ENCODE assay signal across 1 cellular context in genomic region chr17:16589097-16589969, GRCh38.
TF ChIP-seq lines count a peak whose summit lies in the region.

No MANE protein-coding gene starts in this region.

TF ChIP-seq in HepG2, 621 proteins besides CTCF, POLR2A, EP300 and RAD21 (continued from another document and continues in another):
- TF ChIP-seq ZNF687 (CRISPR knock-in tag; IDR thresholded peaks at IDR 0.05) (peak; percentile 96), LRRFIP1 (CRISPR knock-in tag; conservative IDR thresholded peaks at IDR 0.05) (no peak), GPBP1L1 (CRISPR knock-in tag; IDR thresholded peaks at IDR 0.05) (no peak), ZNF674 (CRISPR knock-in tag; IDR thresholded peaks at IDR 0.05; ENCODE audit: low read depth) (no peak), MYC (CRISPR knock-in tag; IDR thresholded peaks at IDR 0.05; ENCODE audit: borderline replicate concordance) (peak; percentile 28; the same call in 1 of the 2 replicates), REL (CRISPR knock-in tag; conservative IDR thresholded peaks at IDR 0.05) (no peak), IRF9 (CRISPR knock-in tag; IDR thresholded peaks at IDR 0.05; ENCODE audit: borderline replicate concordance) (no peak), NCOR1 (IDR thresholded peaks at IDR 0.05; ENCODE audit: borderline replicate concordance, low read length) (no peak), JUNB (CRISPR knock-in tag; IDR thresholded peaks at IDR 0.05; ENCODE audit: borderline replicate concordance) (no peak), RXRA (CRISPR knock-in tag; IDR thresholded peaks at IDR 0.05) (no peak; the same call in 1 of the 2 replicates), RFX3 (CRISPR knock-in tag; IDR thresholded peaks at IDR 0.05) (no peak), GMEB1 (CRISPR knock-in tag; IDR thresholded peaks at IDR 0.05; ENCODE audit: borderline replicate concordance) (no peak), MED1 (CRISPR knock-in tag; IDR thresholded peaks at IDR 0.05) (no peak), GABPA (IDR thresholded peaks at IDR 0.05; ENCODE audit: low read depth, low read length) (no peak), GABPA (CRISPR knock-in tag; IDR thresholded peaks at IDR 0.05; ENCODE audit: low read depth) (no peak), ZKSCAN8 (CRISPR knock-in tag; IDR thresholded peaks at IDR 0.05; ENCODE audit: borderline replicate concordance) (no peak), ZNF546 (CRISPR knock-in tag; conservative IDR thresholded peaks at IDR 0.05) (0 out of 2 replicates have a peak, but pooled peaks have one; percentile 42), PITX1 (CRISPR knock-in tag; IDR thresholded peaks at IDR 0.05) (no peak), CEBPG (CRISPR knock-in tag; IDR thresholded peaks at IDR 0.05) (no peak), ZBTB7B (CRISPR knock-in tag; IDR thresholded peaks at IDR 0.05) (0 out of 2 replicates have a peak, but pooled peaks have one; percentile 34), KLF9 (CRISPR knock-in tag; IDR thresholded peaks at IDR 0.05; ENCODE audit: low read depth) (no peak), ZNF644 (CRISPR knock-in tag; IDR thresholded peaks at IDR 0.05; ENCODE audit: low read depth) (no peak), CBX5 (CRISPR knock-in tag; IDR thresholded peaks at IDR 0.05; ENCODE audit: borderline replicate concordance) (0 out of 2 replicates have a peak, but pooled peaks have one; percentile 13), ZBTB3 (CRISPR knock-in tag; IDR thresholded peaks at IDR 0.05; ENCODE audit: borderline replicate concordance, low read depth) (no peak), RNF219 (CRISPR knock-in tag; IDR thresholded peaks at IDR 0.05) (no peak), MBNL3 (CRISPR knock-in tag; conservative IDR thresholded peaks at IDR 0.05) (no peak), ZBTB25 (CRISPR knock-in tag; IDR thresholded peaks at IDR 0.05) (no peak), SRSF9 (IDR thresholded peaks at IDR 0.05; ENCODE audit: borderline replicate concordance, insufficient read depth, low read depth, low read length, poor library complexity, severe bottlenecking) (no peak), MAFK (conservative IDR thresholded peaks at IDR 0.05 in 1 of 2, IDR thresholded peaks at IDR 0.05 in 1 of 2; ENCODE audit: low read length in 2 of 2) (no peak), PLSCR1 (CRISPR knock-in tag; IDR thresholded peaks at IDR 0.05; ENCODE audit: borderline replicate concordance) (no peak), ATF5 (CRISPR knock-in tag; IDR thresholded peaks at IDR 0.05; ENCODE audit: low read depth) (no peak), ZBTB10 (CRISPR knock-in tag; IDR thresholded peaks at IDR 0.05; ENCODE audit: borderline replicate concordance) (no peak), PBX2 (CRISPR knock-in tag; IDR thresholded peaks at IDR 0.05) (no peak), ZNF510 (CRISPR knock-in tag; IDR thresholded peaks at IDR 0.05; ENCODE audit: low read depth) (0 out of 2 replicates have a peak, but pooled peaks have one; percentile 68), ZMYM3 (CRISPR knock-in tag; IDR thresholded peaks at IDR 0.05) (no peak), ZNF605 (CRISPR knock-in tag; IDR thresholded peaks at IDR 0.05) (0 out of 2 replicates have a peak, but pooled peaks have one; percentile 68), RXRB (CRISPR knock-in tag; IDR thresholded peaks at IDR 0.05; ENCODE audit: borderline replicate concordance) (no peak), ZKSCAN5 (CRISPR knock-in tag; IDR thresholded peaks at IDR 0.05) (no peak), BRD4 (CRISPR knock-in tag; IDR thresholded peaks at IDR 0.05) (no peak)
